In the genomic region with DNA sequence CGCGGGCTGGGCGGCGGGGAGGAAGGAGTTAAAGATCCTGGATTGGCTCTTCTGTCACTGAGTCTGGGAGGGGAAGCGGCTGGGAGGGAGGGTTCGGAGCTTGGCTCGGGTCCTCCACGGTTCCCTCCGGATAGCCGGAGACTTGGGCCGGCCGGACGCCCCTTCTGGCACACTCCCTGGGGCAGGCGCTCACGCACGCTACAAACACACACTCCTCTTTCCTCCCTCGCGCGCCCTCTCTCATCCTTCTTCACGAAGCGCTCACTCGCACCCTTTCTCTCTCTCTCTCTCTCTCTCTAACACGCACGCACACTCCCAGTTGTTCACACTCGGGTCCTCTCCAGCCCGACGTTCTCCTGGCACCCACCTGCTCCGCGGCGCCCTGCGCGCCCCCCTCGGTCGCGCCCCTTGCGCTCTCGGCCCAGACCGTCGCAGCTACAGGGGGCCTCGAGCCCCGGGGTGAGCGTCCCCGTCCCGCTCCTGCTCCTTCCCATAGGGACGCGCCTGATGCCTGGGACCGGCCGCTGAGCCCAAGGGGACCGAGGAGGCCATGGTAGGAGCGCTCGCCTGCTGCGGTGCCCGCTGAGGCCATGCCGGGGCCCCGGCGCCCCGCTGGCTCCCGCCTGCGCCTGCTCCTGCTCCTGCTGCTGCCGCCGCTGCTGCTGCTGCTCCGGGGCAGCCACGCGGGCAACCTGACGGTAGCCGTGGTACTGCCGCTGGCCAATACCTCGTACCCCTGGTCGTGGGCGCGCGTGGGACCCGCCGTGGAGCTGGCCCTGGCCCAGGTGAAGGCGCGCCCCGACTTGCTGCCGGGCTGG, we compare ENCODE assay signal across 9 cellular contexts. TPM values are rescaled to one million over a fixed set of nuclear protein-coding genes. Genes with fewer than 3 reads are reported as not detected.
DNase-seq lines count a peak whose midpoint lies in the region; ATAC-seq, FAIRE-seq and TF ChIP-seq lines count a peak whose summit lies in the region.
"Had no signal": no experiment of that assay in that cellular context is flagged by ENCODE, and none has a peak within 500 bp of the region (broad histone marks: within the 10 kb centered on the region; RNA-seq: fewer than 3 reads in every experiment).

NPR1 (plus strand) TSS at position 170 of the 818 bp plus-strand sequence; CDS start at position 591, 421 bp downstream.

- H3K27ac ChIP-seq in HepG2 (ENCODE audit: extremely low read length, insufficient read depth, low read length): no peak within 1 kb of the TSS

- in situ Hi-C loops in HepG2 (cut with HindIII; ENCODE audit: extremely low pct_ligation_motif_present, low pct_unique_long_range_greater_than_20kb): loop anchor here (5.0 kb wide), 2 partner anchors 69 to 94 kb away; no protein-coding TSS in a partner anchor

- no peaks in the 10 kb centered on the region for H3K79me2 ChIP-seq in HepG2 (ENCODE audit: insufficient read depth, low read length)

- TF ChIP-seq EP300 in HepG2 (IDR thresholded peaks at IDR 0.05; ENCODE audit: low read depth in 2 of 2, low read length in 2 of 2) (no peak), HepG2 (CRISPR knock-in tag; IDR thresholded peaks at IDR 0.05; ENCODE audit: borderline replicate concordance) (no peak)

- TF ChIP-seq CTCF in choroid plexus epithelial cell (conservative IDR thresholded peaks at IDR 0.05; ENCODE audit: low read depth, low read length) (no peak), HepG2 (CRISPR knock-in tag; IDR thresholded peaks at IDR 0.05) (peak; percentile 16; the same call in 1 of the 2 replicates)

- no peak within 1 kb of the TSS for H2AFZ ChIP-seq in HepG2 (ENCODE audit: low read length)

- POLR2A ChIA-PET in HepG2 (lab: Yijun Ruan, JAX): no interaction called here

- TF ChIP-seq RAD21 in HepG2 (CRISPR knock-in tag; IDR thresholded peaks at IDR 0.05): no peak

- peak; percentile 41 for DNase-seq in activated T-cell treated with anti-CD3 and anti-CD28 coated beads, Interleukin-2, amount 50 U/mL, for 1 hour
- DNase-seq in activated T-cell treated with anti-CD3 and anti-CD28 coated beads for 4 hours (no peak), SK-N-DZ (ENCODE audit: low spot score) (peak; percentile 48), choroid plexus epithelial cell (ENCODE audit: low read depth) (peak; percentile 39), HepG2 (ENCODE audit: low spot score) (no peak)
- DNase-seq in stimulated activated naive CD8-positive, alpha-beta T cell treated with anti-CD3 and anti-CD28 coated beads, Interleukin-15, amount 100 ng/mL, for 72 hours: peak in 1 of 2 donors; percentile 23
- DNase-seq in effector CD4-positive, alpha-beta T cell: no peak

- WGBS in HepG2 (ENCODE audit: low lambda C conversion rate): under 1% methylated on average over 35 of the region's 78 CpGs

- intact Hi-C loops in HepG2 (cut with micrococcal nuclease; ENCODE audit: unreplicated experiment): loop anchor here (5.0 kb wide), 1 partner anchor 309 kb away; the partner anchor contains the start of gene RAB13

- H3K9ac ChIP-seq in HepG2 (ENCODE audit: insufficient read depth, low read depth, low read length): peak within 1 kb of the TSS; percentile 2; the same call in 1 of the 2 replicates

- peaks cover 28% of the 10 kb centered on the region for H3K4me1 Mint-ChIP-seq in stimulated activated naive CD8-positive, alpha-beta T cell treated with anti-CD3 and anti-CD28 coated beads, Interleukin-15, amount 100 ng/mL, for 72 hours

- peak within 1 kb of the TSS; percentile 70 to 83 for H3K4me3 Mint-ChIP-seq in stimulated activated naive CD8-positive, alpha-beta T cell treated with anti-CD3 and anti-CD28 coated beads, Interleukin-15, amount 100 ng/mL, for 72 hours

- H3K9me3 Mint-ChIP-seq in stimulated activated naive CD8-positive, alpha-beta T cell treated with anti-CD3 and anti-CD28 coated beads, Interleukin-15, amount 100 ng/mL, for 72 hours: no peaks in the 10 kb centered on the region

- H3K27me3 Mint-ChIP-seq in stimulated activated naive CD8-positive, alpha-beta T cell treated with anti-CD3 and anti-CD28 coated beads, Interleukin-15, amount 100 ng/mL, for 72 hours: peaks cover 66% of the 10 kb centered on the region

- ATAC-seq in HepG2 (peak; percentile 75), GM18511 (IDR thresholded peaks at IDR 0.05; ENCODE audit: unreplicated experiment) (no peak)
- peak; percentile 61 for ATAC-seq in stimulated activated naive CD8-positive, alpha-beta T cell treated with anti-CD3 and anti-CD28 coated beads, Interleukin-15, amount 100 ng/mL, for 72 hours

- CTCF ChIA-PET in HepG2 (lab: Yijun Ruan, JAX; ENCODE audit: low intra/inter-chr PET ratio, low total read pairs): interaction anchor here (0.6 to 2.6 kb wide), 3 partner anchors 60 to 93 kb away, joined by 3 to 38 read pairs (median 11); no protein-coding TSS in a partner anchor

- FAIRE-seq in HepG2 (lab: Jason Lieb, UNC): no peak
- FAIRE-seq: endometrium had no signal

- BruUV-seq in HepG2 (replicated peaks; lab: Mats Ljungman, UMichigan): no TSS peak

- peak within 1 kb of the TSS; percentile 78 for H3K4me2 ChIP-seq in HepG2 (ENCODE audit: low read depth, low read length)

- no peak for TF ChIP-seq POLR2A in HepG2 (IDR thresholded peaks at IDR 0.05; ENCODE audit: insufficient read depth in 1 of 2, low read depth in 2 of 2, low read length in 2 of 2)

- H3K4me3 ChIP-seq in choroid plexus epithelial cell (ENCODE audit: low read depth, low read length) (peak within 1 kb of the TSS; percentile 33), HepG2 (replicated peaks in 1 of 3; ENCODE audit: insufficient read depth in 1 of 3, low read depth in 2 of 3, low read length in 3 of 3) (peak within 1 kb of the TSS; percentile 52 to 72 (median 57))

- no peaks in the 10 kb centered on the region for H3K36me3 ChIP-seq in HepG2 (replicated peaks in 1 of 2; ENCODE audit: control insufficient read depth in 1 of 2, insufficient read depth in 2 of 2, low read length in 2 of 2)

- peaks cover 23 to 59% of the 10 kb centered on the region in 2 experiments for H3K27me3 ChIP-seq in HepG2 (ENCODE audit: control insufficient read depth in 1 of 2, insufficient read depth in 2 of 2, low read length in 2 of 2)

- no peak within 1 kb of the TSS for H3K27ac Mint-ChIP-seq in stimulated activated naive CD8-positive, alpha-beta T cell treated with anti-CD3 and anti-CD28 coated beads, Interleukin-15, amount 100 ng/mL, for 72 hours

- peaks cover 25% of the 10 kb centered on the region for H3K4me1 ChIP-seq in HepG2 (ENCODE audit: insufficient read depth, low read length)

- no peaks in the 10 kb centered on the region for H4K20me1 ChIP-seq in HepG2 (ENCODE audit: insufficient read depth, low read length)

- no peaks in the 10 kb centered on the region for H3K9me3 ChIP-seq in HepG2 (ENCODE audit: low read length)

TF ChIP-seq in HepG2, 621 proteins besides CTCF, POLR2A, EP300 and RAD21 (continues in another document):
- TF ChIP-seq NFKB2 (CRISPR knock-in tag; IDR thresholded peaks at IDR 0.05; ENCODE audit: borderline replicate concordance) (no peak), ZNF773 (CRISPR knock-in tag; IDR thresholded peaks at IDR 0.05; ENCODE audit: borderline replicate concordance) (no peak), RARA (CRISPR knock-in tag; IDR thresholded peaks at IDR 0.05) (no peak), KDM5B (CRISPR knock-in tag; IDR thresholded peaks at IDR 0.05; ENCODE audit: borderline replicate concordance) (no peak), ZNF329 (CRISPR knock-in tag; IDR thresholded peaks at IDR 0.05; ENCODE audit: low read depth) (no peak), ZNF883 (CRISPR knock-in tag; IDR thresholded peaks at IDR 0.05; ENCODE audit: not compliant biosample characterization) (peak; percentile 6), FOSL1 (CRISPR knock-in tag; IDR thresholded peaks at IDR 0.05; ENCODE audit: borderline replicate concordance) (no peak), CERS6 (CRISPR knock-in tag; IDR thresholded peaks at IDR 0.05) (no peak), MTA1 (CRISPR knock-in tag; IDR thresholded peaks at IDR 0.05; ENCODE audit: borderline replicate concordance) (no peak), ZFY (CRISPR knock-in tag; IDR thresholded peaks at IDR 0.05) (0 out of 2 replicates have a peak, but pooled peaks have one; percentile 33), ZNF878 (CRISPR knock-in tag; IDR thresholded peaks at IDR 0.05) (no peak)

RNA-seq across cellular contexts. Expression of gene NPR1, which starts in this region (rescaled TPM):
- 6.4 and 7.1 TPM in 2 replicates for polyA plus RNA-seq in SK-N-DZ (2014; cell fraction: cytosol; rRNA removed)
- polyA plus RNA-seq in SK-N-DZ (2014; cell fraction: nucleus; rRNA removed): 10.2 and 16.0 TPM in 2 replicates
- not detected in 2 replicates for total RNA-seq in HepG2 (2016; rRNA removed; fragmentation: Illumina TruSeq; extraction: Trizol)
- total RNA-seq in HepG2 (2016; cell fraction: cytosol; rRNA removed; fragmentation: Illumina TruSeq; extraction: Trizol; ENCODE audit: low read depth): not detected in 2 replicates
- total RNA-seq in HepG2 (2016; cell fraction: insoluble cytoplasmic fraction; rRNA removed; fragmentation: Illumina TruSeq; extraction: Trizol): not detected in 2 replicates
- total RNA-seq in HepG2 (2016; cell fraction: membrane; rRNA removed; fragmentation: Illumina TruSeq; extraction: Trizol): not detected in 2 replicates
- not detected in 2 replicates for total RNA-seq in HepG2 (2016; cell fraction: nucleus; rRNA removed; fragmentation: Illumina TruSeq; extraction: Trizol)
- polyA plus RNA-seq in HepG2 (2011; rRNA removed): not detected in 2 replicates
- polyA plus RNA-seq in HepG2 (2011; cell fraction: cytosol; rRNA removed): 0.07 TPM in 1 of 2 replicates, not detected in the other
- not detected in 2 replicates for polyA plus RNA-seq in HepG2 (2011; cell fraction: nucleus; rRNA removed)
- not detected in 2 replicates for polyA plus RNA-seq in HepG2 (2012)
- not detected in 2 replicates for polyA plus RNA-seq in HepG2 (2016; cell fraction: cytosol; fragmentation: Illumina TruSeq; extraction: Trizol; ENCODE audit: low read depth)
- not detected in 2 replicates for polyA plus RNA-seq in HepG2 (2016; cell fraction: insoluble cytoplasmic fraction; fragmentation: Illumina TruSeq; extraction: Trizol; ENCODE audit: low read depth)
- polyA plus RNA-seq in HepG2 (2016; cell fraction: membrane; fragmentation: Illumina TruSeq; extraction: Trizol; ENCODE audit: low read depth): not detected in 2 replicates
- polyA plus RNA-seq in HepG2 (2016; cell fraction: nucleus; fragmentation: Illumina TruSeq; extraction: Trizol; ENCODE audit: insufficient read depth, low read depth): not detected in 2 replicates
- polyA minus RNA-seq in HepG2 (2011; rRNA and poly(A)+ RNA removed; ENCODE audit: low replicate concordance): 106 TPM in 1 of 2 replicates, not detected in the other
- polyA minus RNA-seq in HepG2 (2011; cell fraction: cytosol; rRNA and poly(A)+ RNA removed): 0.10 and 0.26 TPM in 2 replicates
- polyA minus RNA-seq in HepG2 (2011; cell fraction: nucleus; rRNA and poly(A)+ RNA removed): 0.13 TPM in 1 of 2 replicates, not detected in the other

Comparison
In these comparisons a context has a peak if more than half of its experiments do, and no peak if none do; other contexts are left out.
1. DNase-seq: peak in activated T-cell treated with anti-CD3 and anti-CD28 coated beads, Interleukin-2, amount 50 U/mL, for 1 hour (single experiment), SK-N-DZ (single experiment) and choroid plexus epithelial cell (single experiment); none in activated T-cell treated with anti-CD3 and anti-CD28 coated beads for 4 hours (single experiment), HepG2 (single experiment) and effector CD4-positive, alpha-beta T cell (single experiment).